ENCODE assay signal across 8 cellular contexts in the genomic region with DNA sequence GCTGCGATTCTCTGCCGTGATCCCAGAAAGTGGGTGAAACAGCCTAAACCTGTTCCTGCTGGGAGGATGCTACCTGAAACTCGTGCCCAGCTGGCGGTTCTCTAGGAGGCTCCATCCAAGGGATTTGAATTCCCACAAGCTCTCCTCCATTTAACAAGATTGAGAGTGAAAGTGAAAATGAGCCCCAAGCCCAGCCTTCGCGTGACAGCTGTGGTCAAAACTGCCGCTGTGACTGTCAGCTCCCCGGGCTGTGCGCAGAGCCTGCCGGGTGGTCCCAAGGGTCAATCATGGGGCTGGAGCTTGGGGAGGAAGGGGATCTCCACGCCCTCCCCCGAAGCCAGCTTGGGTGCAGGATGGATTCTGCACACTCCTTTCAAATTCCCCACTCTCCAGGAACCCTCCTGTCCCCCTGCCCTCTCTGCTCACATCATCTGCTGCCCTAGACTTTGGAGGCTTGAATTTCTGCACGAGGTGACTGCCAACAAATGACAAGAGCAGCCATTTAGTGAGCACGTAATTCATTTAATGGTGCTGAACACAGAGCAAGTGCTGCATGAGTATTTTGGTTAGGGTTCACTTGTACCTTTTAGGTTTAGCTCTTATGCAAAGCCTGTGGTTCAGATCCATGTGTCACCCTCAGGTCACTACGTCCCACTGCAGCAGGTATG. TPM values are rescaled to one million over a fixed set of nuclear protein-coding genes. Genes with fewer than 3 reads are reported as not detected.
A peak's percentile ranks its signal among the peaks of the same experiment; 100 is the strongest.
DNase-seq lines count a peak whose midpoint lies in the region; ATAC-seq, FAIRE-seq and TF ChIP-seq lines count a peak whose summit lies in the region.

No MANE protein-coding gene starts in this region.

- peak in 1 of 7 experiments; percentile 0 for TF ChIP-seq CTCF in body of pancreas (IDR thresholded peaks at IDR 0.05)

- no peaks in the 10 kb centered on the region for H3K36me3 ChIP-seq in mucosa of stomach (ENCODE audit: control insufficient read depth, insufficient read depth, low read length)
- no peaks in the 10 kb centered on the region for H3K36me3 ChIP-seq in body of pancreas (replicated peaks in 1 of 2; ENCODE audit: insufficient read depth in 1 of 2, low read depth in 2 of 2)

- no peaks in the 10 kb centered on the region for H3K27me3 ChIP-seq in mucosa of stomach (ENCODE audit: control insufficient read depth, insufficient read depth, low read length)
- no peaks in the 10 kb centered on the region for H3K27me3 ChIP-seq in body of pancreas

- peak; percentile 31 for ATAC-seq in GM21576 (IDR thresholded peaks at IDR 0.05; ENCODE audit: unreplicated experiment)
- no peak for ATAC-seq in body of pancreas

- FAIRE-seq in GM12891 (lab: Jason Lieb, UNC) = no peak

- intact Hi-C loops in body of pancreas (cut with DNase I) = no loop called here

- H3K4me3 ChIP-seq in mucosa of stomach (ENCODE audit: low read length) (no peak overlapping the region), body of pancreas (no peak overlapping the region)

- H3K27ac ChIP-seq in body of pancreas = no peak overlapping the region

- TF ChIP-seq POLR2A in GM12891 (IDR thresholded peaks at IDR 0.05; ENCODE audit: low read depth, low read length) = peak; percentile 41; the same call in 1 of the 2 replicates
- no peak for TF ChIP-seq POLR2A in body of pancreas (IDR thresholded peaks at IDR 0.05)

- no peak for DNase-seq in GM12891 (ENCODE audit: insufficient read length, low spot score)
- peak; percentile 42 for DNase-seq in NCI-H1694 (lab: John Stamatoyannopoulos, UW)
- peak; percentile 22 for DNase-seq in activated T-helper 1 cell treated with Interleukin-2 at 50 U/mL for 16 hours (ENCODE audit: low read depth)
- DNase-seq in putamen (ENCODE audit: low spot score) = no peak
- DNase-seq in NCI-H345 (lab: John Stamatoyannopoulos, UW) = no peak
- no peak for DNase-seq in body of pancreas

- peak overlapping the region; percentile 40 for H3K9ac ChIP-seq in mucosa of stomach (ENCODE audit: low read length)

- H3K4me1 ChIP-seq in mucosa of stomach (ENCODE audit: control insufficient read depth, insufficient read depth, low read length) (peaks cover 14% of the 10 kb centered on the region), body of pancreas (no peaks in the 10 kb centered on the region)

- 51 to 52% methylated on average over 10 to 15 of the region's 15 CpGs for WGBS in body of pancreas, 2 donors

- H3K9me3 ChIP-seq in mucosa of stomach (ENCODE audit: control insufficient read depth, low read length) (no peaks in the 10 kb centered on the region), body of pancreas (no peaks in the 10 kb centered on the region)

TF ChIP-seq in GM12891, 5 proteins besides CTCF, POLR2A, EP300 and RAD21:
- TF ChIP-seq TAF1 (IDR thresholded peaks at IDR 0.05; ENCODE audit: low read depth, low read length) (no peak), PAX5 (IDR thresholded peaks at IDR 0.05; ENCODE audit: insufficient read depth, low read length, severe bottlenecking) (no peak), SPI1 (IDR thresholded peaks at IDR 0.05; ENCODE audit: low read depth, low read length) (no peak), POU2F2 (IDR thresholded peaks at IDR 0.05; ENCODE audit: low read depth, low read length) (peak; percentile 100), POLR2AphosphoS5 (IDR thresholded peaks at IDR 0.05; ENCODE audit: low read depth, low read length) (peak; percentile 39; the same call in 1 of the 2 replicates)
TF ChIP-seq in GM12891: peak in this region for 2.

RNA-seq across cellular contexts. Expression of a gene that starts 5.3 kb away (rescaled TPM):
- polyA plus RNA-seq in GM12891 (2012; ENCODE audit: low read depth, missing spikeins) = 32.9 TPM
- total RNA-seq in body of pancreas = 1 to 10 TPM in 1 of 2 donors, under 1 TPM in 1; 0.33 to 7.0 TPM

RNA-seq across cellular contexts. Expression of a gene that starts 26.0 kb away (rescaled TPM):
- polyA plus RNA-seq in GM12891 (2012; ENCODE audit: low read depth, missing spikeins) = 0.06 TPM
- not detected for total RNA-seq in body of pancreas

RNA-seq across cellular contexts. Expression of a gene that starts 44.0 kb away (rescaled TPM):
- not detected for polyA plus RNA-seq in GM12891 (2012; ENCODE audit: low read depth, missing spikeins)
- total RNA-seq in body of pancreas = not detected

RNA-seq across cellular contexts. Expression of a gene that starts 55.0 kb away (rescaled TPM):
- 0.28 TPM for polyA plus RNA-seq in GM12891 (2012; ENCODE audit: low read depth, missing spikeins)
- 1 to 10 TPM in 1 of 2 donors, under 1 TPM in 1; 0.33 to 1.8 TPM for total RNA-seq in body of pancreas

Comparison
In these comparisons a context has a peak if more than half of its experiments do, and no peak if none do; other contexts are left out.
1. DNase-seq: peak in NCI-H1694 (single experiment) and activated T-helper 1 cell treated with Interleukin-2 at 50 U/mL for 16 hours (single experiment); none in GM12891 (single experiment), putamen (single experiment), NCI-H345 (single experiment) and body of pancreas (0 of 4).